Comparison of ENCODE assay signal across 1 cellular context in the genomic region with DNA sequence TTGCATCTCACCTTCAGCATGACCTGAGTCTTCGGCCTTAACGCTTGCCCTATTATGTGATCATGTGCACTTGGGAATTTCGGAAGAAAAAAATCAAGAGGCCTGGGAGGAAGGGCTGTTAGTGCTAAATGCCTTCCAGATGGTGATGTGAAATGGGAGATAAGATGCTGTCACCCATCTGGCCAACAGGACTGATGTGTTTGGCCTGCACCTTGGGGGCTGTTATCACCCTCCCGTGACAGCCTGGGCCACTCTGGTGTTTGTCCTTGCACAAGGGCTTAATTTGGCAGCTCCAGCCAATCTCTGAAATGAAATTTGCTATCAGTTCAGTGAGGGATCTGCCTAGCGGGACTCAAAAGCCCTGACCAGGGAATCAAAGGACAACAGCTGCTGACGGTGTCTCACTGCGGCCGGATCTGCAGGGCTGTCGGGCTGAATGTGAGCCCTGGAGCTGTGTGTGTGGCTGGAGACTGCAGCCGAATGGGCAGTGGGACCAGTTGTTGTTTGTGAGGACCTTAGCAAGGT.
TF ChIP-seq lines count a peak whose summit lies in the region.

No MANE protein-coding gene starts in this region.

TF ChIP-seq in endothelial cell of umbilical vein, 7 proteins besides CTCF, POLR2A, EP300 and RAD21:
- TF ChIP-seq MYC (IDR thresholded peaks at IDR 0.05; ENCODE audit: low read depth, low read length) (no peak), FOS (IDR thresholded peaks at IDR 0.05; ENCODE audit: borderline replicate concordance, insufficient read depth, low read length) (no peak), MAX (IDR thresholded peaks at IDR 0.05; ENCODE audit: insufficient read depth, insufficient read length) (no peak), POLR2AphosphoS5 (IDR thresholded peaks at IDR 0.05; ENCODE audit: insufficient read depth, low read depth, low read length) (no peak), GATA2 (IDR thresholded peaks at IDR 0.05; ENCODE audit: insufficient read depth, insufficient read length, low read depth, low read length) (no peak), EZH2 (IDR thresholded peaks at IDR 0.05; ENCODE audit: borderline replicate concordance, low read depth, low read length, severe bottlenecking) (no peak), JUN (IDR thresholded peaks at IDR 0.05; ENCODE audit: borderline replicate concordance, insufficient read depth, insufficient read length, low read depth) (no peak)
